Comparison of ENCODE assay signal across 8 cellular contexts in the genomic region with DNA sequence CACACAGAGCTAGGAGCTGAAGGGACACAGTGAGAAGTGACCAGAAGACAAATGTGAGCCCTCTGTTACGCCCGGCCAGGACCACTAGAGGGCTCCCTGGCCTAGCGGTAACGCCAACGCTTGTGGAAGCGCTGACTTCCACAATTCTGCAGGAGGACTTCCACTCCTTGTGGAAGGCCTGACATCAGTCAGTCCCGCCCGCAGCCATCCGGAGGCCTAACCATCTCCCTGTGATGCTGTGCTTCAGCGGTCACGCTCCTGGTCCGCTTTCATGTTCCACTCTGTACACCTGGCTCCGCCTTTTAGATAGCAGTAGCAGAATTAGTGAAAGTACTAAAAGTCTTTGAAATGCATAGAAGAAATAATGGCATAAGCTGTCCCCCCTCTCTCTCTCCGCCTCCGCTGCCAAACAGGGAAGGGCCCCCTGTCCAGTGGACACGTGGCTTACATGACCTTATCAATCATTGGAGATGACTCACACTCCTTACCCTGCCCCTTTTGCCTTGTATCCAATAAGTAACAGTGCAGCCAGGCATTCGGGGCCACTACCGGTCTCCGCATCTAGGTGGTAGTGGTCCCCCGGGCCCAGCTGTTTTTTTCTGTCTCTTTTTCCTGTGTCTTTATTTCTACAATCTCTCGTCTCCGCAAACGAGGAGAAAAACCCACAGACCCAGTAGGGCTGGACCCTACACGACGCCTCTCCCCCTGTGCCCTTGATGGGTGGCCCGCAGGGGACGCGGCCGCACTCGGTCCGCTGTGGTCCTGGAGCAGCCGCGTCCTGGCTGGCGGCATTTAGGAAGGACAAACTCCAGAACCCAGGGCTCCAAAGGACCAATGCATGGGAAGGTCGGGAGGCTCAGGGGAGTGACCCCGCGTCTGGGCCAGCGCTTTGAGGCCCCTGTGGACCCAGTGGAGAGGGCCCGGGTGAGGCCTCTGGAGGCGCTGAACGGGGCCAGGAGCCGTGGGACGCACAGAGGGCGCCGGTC. TPM values are rescaled to one million over a fixed set of nuclear protein-coding genes. Genes with fewer than 3 reads are reported as not detected.
DNase-seq lines count a peak whose midpoint lies in the region; ATAC-seq, FAIRE-seq and TF ChIP-seq lines count a peak whose summit lies in the region.

No MANE protein-coding gene starts in this region.

- peak; percentile 78 for TF ChIP-seq CTCF in BE2C (IDR thresholded peaks at IDR 0.05; ENCODE audit: low read depth, low read length)

- no peak overlapping the region for H3K4me3 ChIP-seq in BE2C (ENCODE audit: low read depth, low read length)
- H3K4me3 ChIP-seq in effector memory CD4-positive, alpha-beta T cell (ENCODE audit: insufficient read depth, low read depth, low read length, poor library complexity, severe bottlenecking): peak overlapping the region; percentile 48

- no peaks in the 10 kb centered on the region for H3K36me3 ChIP-seq in BE2C
- no peaks in the 10 kb centered on the region for H3K36me3 ChIP-seq in effector memory CD4-positive, alpha-beta T cell (ENCODE audit: control insufficient read depth, insufficient read depth, low read length)

- DNase-seq in BE2C: peak; percentile 81
- DNase-seq in GM19239 (ENCODE audit: insufficient read length, low spot score): peak; percentile 73
- peak; percentile 74 for DNase-seq in NCI-H774 (lab: John Stamatoyannopoulos, UW)
- DNase-seq in activated CD4-positive, alpha-beta memory T cell treated with anti-CD3 and anti-CD28 coated beads for 36 hours: peak; percentile 78
- DNase-seq in effector memory CD4-positive, alpha-beta T cell: peak; percentile 14 to 31 (median 22)
- DNase-seq in lung microvascular endothelial cell (ENCODE audit: low read depth in 2 of 2): peak; percentile 87 to 89
- DNase-seq in stimulated activated CD8-positive, alpha-beta memory T cell treated with anti-CD3 and anti-CD28 coated beads, Interleukin-12 subunit alpha, Interleukin-12 subunit beta, amount 100 ng/mL, for 1 hour (ENCODE audit: low read depth): peak; percentile 36

- H3K4me1 ChIP-seq in BE2C: peaks cover 4% of the 10 kb centered on the region; the same call in 1 of the 2 replicates
- H3K4me1 ChIP-seq in effector memory CD4-positive, alpha-beta T cell (ENCODE audit: control insufficient read depth, insufficient read depth, low read length, poor library complexity, severe bottlenecking): peaks cover 10% of the 10 kb centered on the region

- peaks cover 13% of the 10 kb centered on the region for H3K4me1 Mint-ChIP-seq in activated CD4-positive, alpha-beta memory T cell treated with anti-CD3 and anti-CD28 coated beads for 36 hours (ENCODE audit: low read depth)

- H3K9me3 Mint-ChIP-seq in activated CD4-positive, alpha-beta memory T cell treated with anti-CD3 and anti-CD28 coated beads for 36 hours: peaks cover 10% of the 10 kb centered on the region

- peak; percentile 86 for FAIRE-seq in GM19239 (lab: Jason Lieb, UNC)

- no peak overlapping the region for H3K27ac ChIP-seq in effector memory CD4-positive, alpha-beta T cell (ENCODE audit: insufficient read depth, low read length, poor library complexity, severe bottlenecking)

- peak; percentile 44 for ATAC-seq in HG03520 (IDR thresholded peaks at IDR 0.05; ENCODE audit: unreplicated experiment)

- CTCF ChIA-PET in activated CD4-positive, alpha-beta memory T cell treated with anti-CD3 and anti-CD28 coated beads for 36 hours (lab: Charles Lee): interaction anchor here (0.7 to 3.3 kb wide), 13 partner anchors 8 to 127 kb away, joined by 3 to 28 read pairs (median 4); a partner anchor contains a TSS

- intact Hi-C loops in activated CD4-positive, alpha-beta memory T cell treated with anti-CD3 and anti-CD28 coated beads for 36 hours (cut with micrococcal nuclease): loop anchor here (1.0 to 2.0 kb wide), 3 partner anchors 24 to 116 kb away; a partner anchor contains a TSS

- H3K36me3 Mint-ChIP-seq in activated CD4-positive, alpha-beta memory T cell treated with anti-CD3 and anti-CD28 coated beads for 36 hours: no peaks in the 10 kb centered on the region

- no peaks in the 10 kb centered on the region for H3K9me3 ChIP-seq in BE2C
- no peaks in the 10 kb centered on the region for H3K9me3 ChIP-seq in effector memory CD4-positive, alpha-beta T cell (ENCODE audit: control insufficient read depth, low read length)

- POLR2A ChIA-PET in activated CD4-positive, alpha-beta memory T cell treated with anti-CD3 and anti-CD28 coated beads for 36 hours (lab: Charles Lee): interaction anchor here (1.2 kb wide), 1 partner anchor 27 kb away, joined by 3 read pairs; a partner anchor contains a TSS

- H3K4me3 Mint-ChIP-seq in activated CD4-positive, alpha-beta memory T cell treated with anti-CD3 and anti-CD28 coated beads for 36 hours: peak overlapping the region; percentile 72

- H3K27me3 Mint-ChIP-seq in activated CD4-positive, alpha-beta memory T cell treated with anti-CD3 and anti-CD28 coated beads for 36 hours: peaks cover 19% of the 10 kb centered on the region

- H3K27ac Mint-ChIP-seq in activated CD4-positive, alpha-beta memory T cell treated with anti-CD3 and anti-CD28 coated beads for 36 hours: no peak overlapping the region

- H3K27me3 ChIP-seq in BE2C: no peaks in the 10 kb centered on the region
- H3K27me3 ChIP-seq in effector memory CD4-positive, alpha-beta T cell (replicated peaks; ENCODE audit: control insufficient read depth, insufficient read depth, low read length, poor library complexity, severe bottlenecking): peaks cover 8% of the 10 kb centered on the region

RNA-seq across cellular contexts. Expression of a gene that starts 27.0 kb away (rescaled TPM):
- 1,285 TPM for polyA plus RNA-seq in BE2C (2012; ENCODE audit: insufficient read depth, insufficient read length, low read depth)
- 1,000 to 10,000 TPM; 2,505 to 2,560 TPM for total RNA-seq in activated CD4-positive, alpha-beta memory T cell treated with anti-CD3 and anti-CD28 coated beads for 36 hours
- total RNA-seq in lung microvascular endothelial cell: 857 and 1,065 TPM in 2 replicates

Comparison
In these comparisons a context has a peak if more than half of its experiments do, and no peak if none do; other contexts are left out.
1. DNase-seq: peak in every context shown above with its lines; median percentile 88 in lung microvascular endothelial cell; 81 in BE2C; 78 in activated CD4-positive, alpha-beta memory T cell treated with anti-CD3 and anti-CD28 coated beads for 36 hours; 74 in NCI-H774; 73 in GM19239; 36 in stimulated activated CD8-positive, alpha-beta memory T cell treated with anti-CD3 and anti-CD28 coated beads, Interleukin-12 subunit alpha, Interleukin-12 subunit beta, amount 100 ng/mL, for 1 hour; 22 in effector memory CD4-positive, alpha-beta T cell.